ENCODE assay signal across 1 cellular context in the genomic region with DNA sequence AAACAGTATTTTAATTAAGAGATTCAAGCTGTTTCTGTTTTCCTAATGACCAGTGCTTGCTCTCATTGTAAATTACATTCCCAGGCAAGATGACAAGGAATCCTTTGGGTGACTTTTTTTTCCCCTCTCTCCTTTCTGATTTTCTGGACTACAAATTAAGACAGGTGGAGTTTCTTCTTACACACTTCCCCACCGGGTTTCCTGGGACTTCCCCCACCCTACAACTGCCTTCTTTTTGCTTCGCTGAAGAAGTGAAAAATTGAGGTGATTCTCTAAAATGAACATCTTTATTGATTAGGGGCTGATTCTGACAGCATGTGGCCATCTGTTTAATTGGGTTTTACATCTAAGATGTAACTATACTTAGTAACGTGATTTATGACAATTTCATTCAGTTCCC.
TF ChIP-seq lines count a peak whose summit lies in the region.

No MANE protein-coding gene starts in this region.

TF ChIP-seq in HEK293, 187 proteins besides CTCF, POLR2A, EP300 and RAD21:
- TF ChIP-seq PRDM10 (tag by site-specific recombination; IDR thresholded peaks at IDR 0.05) = peak; percentile 38; the same call in 1 of the 2 replicates
- no peak for TF ChIP-seq ZNF571 (tag by site-specific recombination; IDR thresholded peaks at IDR 0.05)
